In the genomic region with DNA sequence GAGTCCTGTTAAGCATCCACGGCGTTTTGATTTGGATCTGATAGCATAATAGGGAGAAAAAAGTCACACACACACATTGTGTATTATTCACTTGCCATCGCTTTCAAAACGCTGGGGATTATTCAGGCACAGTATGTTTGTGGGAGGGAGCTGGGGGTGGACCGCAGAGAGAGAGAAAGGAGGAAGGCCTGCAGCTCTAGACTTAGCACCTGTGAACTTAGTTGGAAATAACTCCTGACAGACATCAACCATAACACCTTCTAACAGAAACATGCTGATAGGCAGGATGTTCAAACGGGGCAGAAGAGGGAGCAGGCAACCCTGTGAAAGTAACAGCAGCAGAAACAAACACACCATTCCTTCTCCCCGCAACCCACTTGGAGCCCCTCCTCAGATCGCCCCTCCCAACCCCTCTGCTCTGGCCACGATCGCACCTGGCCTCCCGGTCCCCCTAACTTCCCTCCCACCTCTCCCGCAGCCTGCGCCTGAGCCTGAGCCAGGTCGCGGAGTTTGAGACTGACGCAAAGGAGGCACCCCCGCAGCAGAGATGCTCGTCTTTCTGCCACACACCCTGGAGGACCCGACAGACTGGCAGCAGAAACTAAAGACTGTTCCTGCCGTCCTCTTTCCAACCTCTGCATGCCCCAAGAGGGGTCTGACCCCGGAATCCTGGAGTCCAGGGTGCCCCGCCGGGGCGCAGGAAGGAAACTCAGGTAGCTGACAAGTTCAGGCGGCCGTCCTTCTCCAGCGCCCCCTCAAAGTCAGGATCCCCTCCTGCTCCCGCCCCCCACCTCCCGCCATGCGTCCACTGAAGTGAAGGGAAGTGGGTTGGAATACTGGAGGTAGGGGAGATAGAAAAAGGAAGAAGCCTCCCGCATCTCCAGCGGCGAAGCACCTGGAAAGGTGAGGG, we compare ENCODE assay signal across 11 cellular contexts. TPM values are rescaled to one million over a fixed set of nuclear protein-coding genes. Genes with fewer than 3 reads are reported as not detected.
DNase-seq lines count a peak whose midpoint lies in the region; ATAC-seq and TF ChIP-seq lines count a peak whose summit lies in the region.
"Had no signal": no experiment of that assay in that cellular context is flagged by ENCODE, and none has a peak within 500 bp of the region (broad histone marks: within the 10 kb centered on the region; RNA-seq: fewer than 3 reads in every experiment).

No MANE protein-coding gene starts in this region.

- H3K9me3 Mint-ChIP-seq in natural killer cell, result peaks cover 0 to 6% of the 10 kb centered on the region in 2 donors
- H3K9me3 Mint-ChIP-seq: activated naive CD8-positive, alpha-beta T cell treated with anti-CD3 and anti-CD28 coated beads, Interleukin-2, amount 10 ng/mL, durations not matched to agents 7 days and 5 days had no signal

- ATAC-seq in natural killer cell, result no peak

- no peaks in the 10 kb centered on the region for H3K4me1 Mint-ChIP-seq in natural killer cell
- H3K4me1 Mint-ChIP-seq: activated naive CD8-positive, alpha-beta T cell treated with anti-CD3 and anti-CD28 coated beads, Interleukin-2, amount 10 ng/mL, durations not matched to agents 7 days and 5 days had no signal

- WGBS in liver, result 10% methylated on average over 33 of the region's 33 CpGs
- 4% methylated on average over 32 to 33 of the region's 33 CpGs for WGBS in tibial nerve, 2 donors

- intact Hi-C loops in natural killer cell (cut with micrococcal nuclease), result no loop called here

- H3K4me1 ChIP-seq in liver (ENCODE audit: control insufficient read depth in 4 of 4, insufficient read depth in 4 of 4, low read length in 3 of 4) (peaks cover 0 to 22% (median 7%) of the 10 kb centered on the region in 4 donors), tibial nerve (peaks cover 0 to 10% (median 0%) of the 10 kb centered on the region in 4 donors)

- no peak for TF ChIP-seq CTCF in coronary artery (IDR thresholded peaks at IDR 0.05)
- no peak for TF ChIP-seq CTCF in liver (IDR thresholded peaks at IDR 0.05; ENCODE audit: low read depth, low read length, missing input control)
- no peak for TF ChIP-seq CTCF in tibial nerve (IDR thresholded peaks at IDR 0.05)
- TF ChIP-seq CTCF in natural killer cell (IDR thresholded peaks at IDR 0.05), result no peak

- H3K9me3 ChIP-seq in liver (ENCODE audit: control insufficient read depth in 4 of 4, low read length in 3 of 4), result no peaks in the 10 kb centered on the region
- H3K9me3 ChIP-seq in tibial nerve, result no peaks in the 10 kb centered on the region

- H3K36me3 Mint-ChIP-seq in natural killer cell, result peaks cover 8% of the 10 kb centered on the region
- H3K36me3 Mint-ChIP-seq: activated naive CD8-positive, alpha-beta T cell treated with anti-CD3 and anti-CD28 coated beads, Interleukin-2, amount 10 ng/mL, durations not matched to agents 7 days and 5 days had no signal

- H3K27me3 ChIP-seq in liver (ENCODE audit: control insufficient read depth in 4 of 4, insufficient read depth in 4 of 4, low read length in 3 of 4) (no peaks in the 10 kb centered on the region), tibial nerve (peaks cover 0 to 28% of the 10 kb centered on the region in 2 donors)

- H3K4me3 ChIP-seq in coronary artery (peak overlapping the region; percentile 53), liver (ENCODE audit: low read depth in 1 of 3, low read length in 3 of 3) (peak overlapping the region; percentile 25 to 75 (median 32)), tibial nerve (peak overlapping the region; percentile 18 to 52 (median 30))

- H3K27me3 Mint-ChIP-seq in natural killer cell (ENCODE audit: low read depth in 2 of 2), result peaks cover 14 to 20% of the 10 kb centered on the region in 2 donors

- H3K4me3 Mint-ChIP-seq in natural killer cell, result no peak overlapping the region
- H3K4me3 Mint-ChIP-seq: activated naive CD8-positive, alpha-beta T cell treated with anti-CD3 and anti-CD28 coated beads, Interleukin-2, amount 10 ng/mL, durations not matched to agents 7 days and 5 days had no signal

- no peak overlapping the region for H3K27ac Mint-ChIP-seq in natural killer cell
- H3K27ac Mint-ChIP-seq: activated naive CD8-positive, alpha-beta T cell treated with anti-CD3 and anti-CD28 coated beads, Interleukin-2, amount 10 ng/mL, durations not matched to agents 7 days and 5 days had no signal

- no peak for TF ChIP-seq EP300 in tibial nerve (IDR thresholded peaks at IDR 0.05)

- TF ChIP-seq POLR2A in tibial nerve (IDR thresholded peaks at IDR 0.05), result no peak

- DNase-seq in DMS 273 (lab: John Stamatoyannopoulos, UW; ENCODE audit: unreplicated experiment) (peak; percentile 10), DMS 273 treated with DMSO at 0.1 percent for 48 hours (lab: John Stamatoyannopoulos, UW) (no peak), coronary artery (ENCODE audit: low spot score) (no peak), tibial nerve (ENCODE audit: low spot score in 2 of 2) (no peak), mesenteric fat pad (ENCODE audit: low spot score) (no peak), cortex of kidney (lab: John Stamatoyannopoulos, UW) (no peak), natural killer cell (no peak)
- DNase-seq: activated naive CD8-positive, alpha-beta T cell treated with anti-CD3 and anti-CD28 coated beads, Interleukin-2, amount 10 ng/mL, durations not matched to agents 7 days and 5 days had no signal

- H3K36me3 ChIP-seq in liver (ENCODE audit: control insufficient read depth in 4 of 4, insufficient read depth in 3 of 4, low read depth in 1 of 4, low read length in 3 of 4), result no peaks in the 10 kb centered on the region
- no peaks in the 10 kb centered on the region for H3K36me3 ChIP-seq in tibial nerve

- no peak overlapping the region for H3K27ac ChIP-seq in coronary artery
- no peak overlapping the region for H3K27ac ChIP-seq in liver (ENCODE audit: low read depth in 1 of 2, low read length in 2 of 2)
- H3K27ac ChIP-seq in tibial nerve, result no peak overlapping the region
- H3K27ac ChIP-seq: 22Rv1 had no signal

- H3K9ac ChIP-seq in liver (ENCODE audit: low read depth in 1 of 2, low read length in 2 of 2), result no peak overlapping the region

- TF ChIP-seq RAD21 in liver (IDR thresholded peaks at IDR 0.05), result no peak

TF ChIP-seq in liver, 16 proteins besides CTCF, POLR2A, EP300 and RAD21:
- no peak for TF ChIP-seq NR2F2 (IDR thresholded peaks at IDR 0.05)
- TF ChIP-seq FOXA2 (IDR thresholded peaks at IDR 0.05), result no peak
- TF ChIP-seq GABPA (IDR thresholded peaks at IDR 0.05 in 1 of 2, conservative IDR thresholded peaks at IDR 0.05 in 1 of 2), result no peak
- TF ChIP-seq HNF4A (conservative IDR thresholded peaks at IDR 0.05), result no peak
- TF ChIP-seq, protein P1, sequence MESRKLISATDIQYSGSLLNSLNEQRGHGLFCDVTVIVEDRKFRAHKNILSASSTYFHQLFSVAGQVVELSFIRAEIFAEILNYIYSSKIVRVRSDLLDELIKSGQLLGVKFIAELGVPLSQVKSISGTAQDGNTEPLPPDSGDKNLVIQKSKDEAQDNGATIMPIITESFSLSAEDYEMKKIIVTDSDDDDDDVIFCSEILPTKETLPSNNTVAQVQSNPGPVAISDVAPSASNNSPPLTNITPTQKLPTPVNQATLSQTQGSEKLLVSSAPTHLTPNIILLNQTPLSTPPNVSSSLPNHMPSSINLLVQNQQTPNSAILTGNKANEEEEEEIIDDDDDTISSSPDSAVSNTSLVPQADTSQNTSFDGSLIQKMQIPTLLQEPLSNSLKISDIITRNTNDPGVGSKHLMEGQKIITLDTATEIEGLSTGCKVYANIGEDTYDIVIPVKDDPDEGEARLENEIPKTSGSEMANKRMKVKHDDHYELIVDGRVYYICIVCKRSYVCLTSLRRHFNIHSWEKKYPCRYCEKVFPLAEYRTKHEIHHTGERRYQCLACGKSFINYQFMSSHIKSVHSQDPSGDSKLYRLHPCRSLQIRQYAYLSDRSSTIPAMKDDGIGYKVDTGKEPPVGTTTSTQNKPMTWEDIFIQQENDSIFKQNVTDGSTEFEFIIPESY (IDR thresholded peaks at IDR 0.05), result no peak

RNA-seq across cellular contexts. Expression of a gene that starts 0.7 kb away (rescaled TPM):
- total RNA-seq in liver (1 to 10 TPM in 1 of 2 donors, under 1 TPM in 1; 0.42 to 6.4 TPM), tibial nerve (under 1 TPM; 0.21 to 0.98 (median 0.26) TPM), mesenteric fat pad (not detected), natural killer cell (not detected)
- polyA plus RNA-seq in liver, result 1 to 10 TPM; 1.1 to 1.6 TPM
- total RNA-seq: activated naive CD8-positive, alpha-beta T cell treated with anti-CD3 and anti-CD28 coated beads, Interleukin-2, amount 10 ng/mL, durations not matched to agents 7 days and 5 days; T-helper 1 cell treated with Interleukin-12 subunit alpha and Interleukin-12 subunit beta and Interleukin-4 antibody, amounts not matched to agents 30 ng/mL and 1 ng/mL, for 36 hours had no signal
